1 cellular context compared by ENCODE assay signal in the genomic region with DNA sequence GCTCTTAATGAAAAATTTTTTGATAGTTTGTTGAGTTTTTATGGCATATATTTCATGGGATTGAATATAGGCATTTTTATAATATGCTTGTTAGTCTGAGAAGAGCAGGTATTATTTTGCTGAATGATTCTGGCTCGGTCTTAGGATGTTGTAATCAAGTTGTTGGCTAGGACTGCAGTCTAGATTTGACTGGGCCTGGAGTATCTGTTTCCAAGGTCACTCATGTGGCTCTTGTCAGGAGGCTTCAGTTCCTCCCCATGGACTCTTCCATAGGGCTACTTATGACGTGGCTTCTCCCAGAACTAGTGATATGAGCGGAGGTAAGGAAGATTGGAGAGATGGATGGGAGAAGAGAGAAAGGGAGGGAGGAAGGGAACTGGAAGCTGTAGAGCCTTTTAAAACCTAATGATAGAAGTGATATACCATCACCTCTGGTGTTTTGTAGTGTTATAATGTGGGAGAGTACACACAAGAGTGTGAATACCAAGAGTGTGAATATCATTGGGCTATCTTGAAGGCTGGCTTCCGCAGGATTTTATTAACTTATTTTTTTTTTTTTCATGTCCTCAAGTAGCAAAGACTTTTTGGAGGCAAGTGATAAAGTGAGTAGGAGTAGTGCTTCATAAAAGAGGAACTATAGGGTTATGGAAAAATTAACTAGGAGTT.
TF ChIP-seq lines count a peak whose summit lies in the region.

No MANE protein-coding gene starts in this region.

TF ChIP-seq in GM12878, 131 proteins besides CTCF, POLR2A, EP300 and RAD21 (continued from another document):
- TF ChIP-seq, protein P1, sequence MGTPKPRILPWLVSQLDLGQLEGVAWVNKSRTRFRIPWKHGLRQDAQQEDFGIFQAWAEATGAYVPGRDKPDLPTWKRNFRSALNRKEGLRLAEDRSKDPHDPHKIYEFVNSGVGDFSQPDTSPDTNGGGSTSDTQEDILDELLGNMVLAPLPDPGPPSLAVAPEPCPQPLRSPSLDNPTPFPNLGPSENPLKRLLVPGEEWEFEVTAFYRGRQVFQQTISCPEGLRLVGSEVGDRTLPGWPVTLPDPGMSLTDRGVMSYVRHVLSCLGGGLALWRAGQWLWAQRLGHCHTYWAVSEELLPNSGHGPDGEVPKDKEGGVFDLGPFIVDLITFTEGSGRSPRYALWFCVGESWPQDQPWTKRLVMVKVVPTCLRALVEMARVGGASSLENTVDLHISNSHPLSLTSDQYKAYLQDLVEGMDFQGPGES (IDR thresholded peaks at IDR 0.05) = no peak
- no peak for TF ChIP-seq BCL3 (IDR thresholded peaks at IDR 0.05; ENCODE audit: borderline replicate concordance, insufficient read depth, low read depth, low read length, poor library complexity, severe bottlenecking)
- TF ChIP-seq, protein P2, sequence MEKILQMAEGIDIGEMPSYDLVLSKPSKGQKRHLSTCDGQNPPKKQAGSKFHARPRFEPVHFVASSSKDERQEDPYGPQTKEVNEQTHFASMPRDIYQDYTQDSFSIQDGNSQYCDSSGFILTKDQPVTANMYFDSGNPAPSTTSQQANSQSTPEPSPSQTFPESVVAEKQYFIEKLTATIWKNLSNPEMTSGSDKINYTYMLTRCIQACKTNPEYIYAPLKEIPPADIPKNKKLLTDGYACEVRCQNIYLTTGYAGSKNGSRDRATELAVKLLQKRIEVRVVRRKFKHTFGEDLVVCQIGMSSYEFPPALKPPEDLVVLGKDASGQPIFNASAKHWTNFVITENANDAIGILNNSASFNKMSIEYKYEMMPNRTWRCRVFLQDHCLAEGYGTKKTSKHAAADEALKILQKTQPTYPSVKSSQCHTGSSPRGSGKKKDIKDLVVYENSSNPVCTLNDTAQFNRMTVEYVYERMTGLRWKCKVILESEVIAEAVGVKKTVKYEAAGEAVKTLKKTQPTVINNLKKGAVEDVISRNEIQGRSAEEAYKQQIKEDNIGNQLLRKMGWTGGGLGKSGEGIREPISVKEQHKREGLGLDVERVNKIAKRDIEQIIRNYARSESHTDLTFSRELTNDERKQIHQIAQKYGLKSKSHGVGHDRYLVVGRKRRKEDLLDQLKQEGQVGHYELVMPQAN (conservative IDR thresholded peaks at IDR 0.05) = no peak
- no peak for TF ChIP-seq PAX5 (IDR thresholded peaks at IDR 0.05; ENCODE audit: borderline replicate concordance, low read depth, low read length)
TF ChIP-seq in GM12878: peak in this region for 0.
